In genomic region chr11:44159848-44160721, GRCh38 we compare ENCODE assay signal across 18 cellular contexts.
DNase-seq lines count a peak whose midpoint lies in the region; ATAC-seq, FAIRE-seq and TF ChIP-seq lines count a peak whose summit lies in the region.
"Had no signal": no experiment of that assay in that cellular context is flagged by ENCODE, and none has a peak within 500 bp of the region (broad histone marks: within the 10 kb centered on the region; RNA-seq: fewer than 3 reads in every experiment).

No MANE protein-coding gene starts in this region.

- H3K4me3 ChIP-seq in Karpas-422 (ENCODE audit: low read length) = no peak overlapping the region
- H3K4me3 ChIP-seq in heart left ventricle = no peak overlapping the region
- H3K4me3 ChIP-seq: gastrocnemius medialis, Peyer's patch, smooth muscle cell had no signal

- no peaks in the 10 kb centered on the region for H3K27me3 Mint-ChIP-seq in stimulated activated naive B cell treated with anti-CD40 and anti-IgM and Interleukin-4, amounts not matched to agents 10 μg/mL and 1 μg/mL and 100 μg/mL, for 72 hours

- intact Hi-C loops in heart left ventricle (cut with DNase I) = no loop called here

- H3K27ac ChIP-seq in Karpas-422 (ENCODE audit: low read length) = 0 out of 2 replicates have a peak overlapping the region, but pooled peaks have one; percentile 7
- H3K27ac ChIP-seq in heart left ventricle = no peak overlapping the region
- H3K27ac ChIP-seq: gastrocnemius medialis, KMS-11, Peyer's patch had no signal

- H3K4me1 ChIP-seq in Karpas-422 (ENCODE audit: low read length) (peaks cover 39% of the 10 kb centered on the region), heart left ventricle (peaks cover 0 to 8% (median 2%) of the 10 kb centered on the region in 12 donors)
- H3K4me1 ChIP-seq: Peyer's patch had no signal

- no peak overlapping the region for H3K4me2 ChIP-seq in Karpas-422 (ENCODE audit: low read depth, low read length, poor library complexity, severe bottlenecking)
- H3K4me2 ChIP-seq: KMS-11, smooth muscle cell had no signal

- no peak overlapping the region for H2AFZ ChIP-seq in Karpas-422 (ENCODE audit: low read length)

- no peaks in the 10 kb centered on the region for H3K9me2 ChIP-seq in Karpas-422 (replicated peaks; ENCODE audit: insufficient read depth, low read length)

- peaks cover 17 to 37% of the 10 kb centered on the region in 2 donors for H3K4me1 Mint-ChIP-seq in stimulated activated naive B cell treated with anti-CD40 and anti-IgM and Interleukin-4, amounts not matched to agents 10 μg/mL and 1 μg/mL and 100 μg/mL, for 72 hours

- peak; percentile 56 to 78 for ATAC-seq in stimulated activated naive B cell treated with anti-CD40 and anti-IgM and Interleukin-4, amounts not matched to agents 10 μg/mL and 1 μg/mL and 100 μg/mL, for 72 hours (replicated peaks)
- ATAC-seq in heart left ventricle = no peak
- ATAC-seq: activated naive CD4-positive, alpha-beta T cell treated with anti-CD3 and anti-CD28 coated beads, Interleukin-2, amount 50 U/mL, for 72 hours; gastrocnemius medialis had no signal

- no peaks in the 10 kb centered on the region for H3K9me3 ChIP-seq in Karpas-422 (ENCODE audit: low read length)
- H3K9me3 ChIP-seq in heart left ventricle = peaks cover 0 to 6% (median 0%) of the 10 kb centered on the region in 12 donors
- H3K9me3 ChIP-seq: gastrocnemius medialis, Peyer's patch had no signal

- H3K9me3 Mint-ChIP-seq in stimulated activated naive B cell treated with anti-CD40 and anti-IgM and Interleukin-4, amounts not matched to agents 10 μg/mL and 1 μg/mL and 100 μg/mL, for 72 hours = peaks cover 1 to 7% of the 10 kb centered on the region in 2 donors
- H3K9me3 Mint-ChIP-seq: activated naive CD4-positive, alpha-beta T cell treated with anti-CD3 and anti-CD28 coated beads, Interleukin-2, amount 50 U/mL, for 72 hours; T-helper 1 cell treated with Interleukin-12 subunit alpha and Interleukin-12 subunit beta and Interleukin-4 antibody, amounts not matched to agents 30 μg/mL and 1 μg/mL, for 36 hours had no signal

- H3K27me3 ChIP-seq in Karpas-422 (ENCODE audit: low read length) (no peaks in the 10 kb centered on the region), heart left ventricle (no peaks in the 10 kb centered on the region)
- H3K27me3 ChIP-seq: gastrocnemius medialis, Peyer's patch had no signal

- H3K36me3 ChIP-seq in Karpas-422 (ENCODE audit: insufficient read depth, low read length) (peaks cover 4% of the 10 kb centered on the region; the same call in 1 of the 2 replicates), heart left ventricle (peaks cover 0 to 15% (median 0%) of the 10 kb centered on the region in 9 donors)
- H3K36me3 ChIP-seq: gastrocnemius medialis had no signal

- no peaks in the 10 kb centered on the region for H4K20me1 ChIP-seq in Karpas-422 (ENCODE audit: insufficient read depth, low read depth, low read length)

- peak; percentile 2 to 81 for DNase-seq in NCI-H524 (lab: John Stamatoyannopoulos, UW)
- no peak for DNase-seq in NCI-H524 treated with DMSO at 0.1 percent for 48 hours (lab: John Stamatoyannopoulos, UW)
- no peak for DNase-seq in H54 (ENCODE audit: insufficient read length, low spot score)
- no peak for DNase-seq in Karpas-422
- DNase-seq in stimulated activated naive B cell treated with anti-CD40 and anti-IgM and Interleukin-4, amounts not matched to agents 10 μg/mL and 1 μg/mL and 100 μg/mL, for 72 hours = no peak
- DNase-seq in heart left ventricle = no peak
- DNase-seq in NCI-H510A (lab: John Stamatoyannopoulos, UW) = no peak
- DNase-seq in NCI-H2227 treated with DMSO at 0.1 percent for 48 hours (lab: John Stamatoyannopoulos, UW) = no peak
- DNase-seq: caudate nucleus, gastrocnemius medialis, GF-D8, H9, Peyer's patch had no signal

- no peak for TF ChIP-seq CTCF in heart left ventricle (IDR thresholded peaks at IDR 0.05)

- H3K4me3 Mint-ChIP-seq in stimulated activated naive B cell treated with anti-CD40 and anti-IgM and Interleukin-4, amounts not matched to agents 10 μg/mL and 1 μg/mL and 100 μg/mL, for 72 hours = no peak overlapping the region
- H3K4me3 Mint-ChIP-seq: H9; mesothelial cell of epicardium; T-helper 1 cell treated with Interleukin-12 subunit alpha and Interleukin-12 subunit beta and Interleukin-4 antibody, amounts not matched to agents 30 μg/mL and 1 μg/mL, for 36 hours had no signal

- H3K27ac Mint-ChIP-seq in stimulated activated naive B cell treated with anti-CD40 and anti-IgM and Interleukin-4, amounts not matched to agents 10 μg/mL and 1 μg/mL and 100 μg/mL, for 72 hours = no peak overlapping the region
- H3K27ac Mint-ChIP-seq: activated naive CD4-positive, alpha-beta T cell treated with anti-CD3 and anti-CD28 coated beads, Interleukin-2, amount 50 U/mL, for 72 hours; H9; mesothelial cell of epicardium; T-helper 1 cell treated with Interleukin-12 subunit alpha and Interleukin-12 subunit beta and Interleukin-4 antibody, amounts not matched to agents 30 μg/mL and 1 μg/mL, for 36 hours had no signal

- H3K36me3 Mint-ChIP-seq in stimulated activated naive B cell treated with anti-CD40 and anti-IgM and Interleukin-4, amounts not matched to agents 10 μg/mL and 1 μg/mL and 100 μg/mL, for 72 hours = peaks cover 47 to 50% of the 10 kb centered on the region in 2 donors

- TF ChIP-seq POLR2A in H54 (IDR thresholded peaks at IDR 0.05; ENCODE audit: low read depth, low read length) = no peak
- no peak for TF ChIP-seq POLR2A in heart left ventricle (IDR thresholded peaks at IDR 0.05)

- no peak overlapping the region for H3K9ac ChIP-seq in Karpas-422 (ENCODE audit: low read length)
- H3K9ac ChIP-seq: KMS-11 had no signal

- WGBS in heart left ventricle, 4 donors = 87 to 97% (median 89%) methylated on average over 1 of the region's 1 CpG

- FAIRE-seq in H54 (lab: Jason Lieb, UNC) = peak; percentile 11

- peaks cover 10% of the 10 kb centered on the region for H3K79me2 ChIP-seq in Karpas-422 (ENCODE audit: low read length)

Comparison
In these comparisons a context has a peak if more than half of its experiments do, and no peak if none do; other contexts are left out.
1. DNase-seq: peak in NCI-H524 (2 of 2); none in NCI-H524 treated with DMSO at 0.1 percent for 48 hours (single experiment), H54 (single experiment), Karpas-422 (single experiment), stimulated activated naive B cell treated with anti-CD40 and anti-IgM and Interleukin-4, amounts not matched to agents 10 μg/mL and 1 μg/mL and 100 μg/mL, for 72 hours (single experiment), heart left ventricle (0 of 5), NCI-H510A (single experiment) and NCI-H2227 treated with DMSO at 0.1 percent for 48 hours (single experiment).
2. ATAC-seq: peak in stimulated activated naive B cell treated with anti-CD40 and anti-IgM and Interleukin-4, amounts not matched to agents 10 μg/mL and 1 μg/mL and 100 μg/mL, for 72 hours (2 of 2); none in heart left ventricle (0 of 4).